23 cellular contexts compared by ENCODE assay signal in the genomic region with DNA sequence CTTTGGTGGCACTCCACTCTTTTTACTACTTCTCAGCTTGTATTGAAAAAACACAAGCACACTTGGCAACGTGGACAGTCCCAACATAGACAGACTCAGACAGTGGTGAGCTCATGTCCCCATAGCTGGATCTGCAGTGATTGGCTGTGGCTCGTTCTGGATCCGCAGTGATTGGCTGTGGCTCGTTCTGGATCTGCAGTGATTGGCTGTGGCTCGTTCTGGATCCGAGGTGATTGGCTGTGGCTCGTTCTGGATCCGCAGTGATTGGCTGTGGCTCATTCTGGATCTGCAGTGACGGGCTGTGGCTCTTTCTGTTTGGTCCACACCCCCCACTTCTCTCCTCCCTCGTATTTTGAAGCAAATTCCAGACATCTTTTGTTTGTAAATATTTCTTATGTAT. TPM values are rescaled to one million over a fixed set of nuclear protein-coding genes. Genes with fewer than 3 reads are reported as not detected.
DNase-seq lines count a peak whose midpoint lies in the region; ATAC-seq and TF ChIP-seq lines count a peak whose summit lies in the region.
"Had no signal": no experiment of that assay in that cellular context is flagged by ENCODE, and none has a peak within 500 bp of the region (broad histone marks: within the 10 kb centered on the region; RNA-seq: fewer than 3 reads in every experiment).

No MANE protein-coding gene starts in this region.

- no peak for ATAC-seq in GM21619 (IDR thresholded peaks at IDR 0.05; ENCODE audit: unreplicated experiment)
- ATAC-seq in GM21390 (IDR thresholded peaks at IDR 0.05; ENCODE audit: unreplicated experiment): no peak
- ATAC-seq: GM23338, Right ventricle myocardium inferior had no signal

- no peak overlapping the region for H3K4me3 Mint-ChIP-seq in neural progenitor cell
- H3K4me3 Mint-ChIP-seq: dendritic cell treated with granulocyte-macrophage colony-stimulating factor and Interleukin-4, amounts not matched to agents 40 ng/mL and 50 ng/mL, for 4 days; GM23338 had no signal

- peaks cover 5% of the 10 kb centered on the region for H3K9me3 Mint-ChIP-seq in neural progenitor cell
- H3K9me3 Mint-ChIP-seq: dendritic cell treated with granulocyte-macrophage colony-stimulating factor and Interleukin-4, amounts not matched to agents 40 ng/mL and 50 ng/mL, for 4 days had no signal

- H3K27me3 ChIP-seq in neural progenitor cell: no peaks in the 10 kb centered on the region
- H3K27me3 ChIP-seq: hepatocyte, spleen had no signal

- H4K20me1 ChIP-seq in neural progenitor cell (ENCODE audit: low read depth): peaks cover 5% of the 10 kb centered on the region

- H3K4me2 ChIP-seq in neural progenitor cell: no peak overlapping the region
- H3K4me2 ChIP-seq: GM23338, hepatocyte had no signal

- no peak for TF ChIP-seq CTCF in fibroblast of mammary gland (conservative IDR thresholded peaks at IDR 0.05; ENCODE audit: control insufficient read depth, insufficient read depth, low read depth, low read length)
- TF ChIP-seq CTCF in neural progenitor cell (IDR thresholded peaks at IDR 0.05): no peak

- no peaks in the 10 kb centered on the region for H3F3A ChIP-seq in neural progenitor cell (ENCODE audit: low read depth)

- no peak overlapping the region for H3K27ac Mint-ChIP-seq in neural progenitor cell
- H3K27ac Mint-ChIP-seq: dendritic cell treated with granulocyte-macrophage colony-stimulating factor and Interleukin-4, amounts not matched to agents 40 ng/mL and 50 ng/mL, for 4 days; GM23338 had no signal

- no peak overlapping the region for H3K4me3 ChIP-seq in fibroblast of mammary gland (ENCODE audit: control insufficient read depth, low read depth, low read length)
- H3K4me3 ChIP-seq in neural progenitor cell: no peak overlapping the region
- H3K4me3 ChIP-seq: GM23338, hepatocyte, spleen had no signal

- DNase-seq in stimulated activated CD4-positive, alpha-beta T cell treated with anti-CD3 and anti-CD28 coated beads, Interleukin-15, amount 100 ng/mL, for 24 hours: peak; percentile 7
- DNase-seq in stimulated activated CD4-positive, alpha-beta T cell treated with anti-CD3 and anti-CD28 coated beads, Interleukin-2, amount 100 ng/mL, for 24 hours: no peak
- DNase-seq in SK-MEL-5 (ENCODE audit: low read depth, low spot score) (peak; percentile 23), fibroblast of mammary gland (ENCODE audit: low read depth) (peak; percentile 12), D341Med (ENCODE audit: low spot score) (no peak), neural progenitor cell (ENCODE audit: low spot score) (no peak)
- DNase-seq: ACHN; activated CD4-positive, alpha-beta T cell treated with anti-CD3 and anti-CD28 coated beads for 4 hours; amniotic stem cell; C1 segment of cervical spinal cord; foreskin fibroblast; GF-D8; NCI-H1417; NCI-H524; spleen had no signal

- no peaks in the 10 kb centered on the region for H3K27me3 Mint-ChIP-seq in neural progenitor cell (ENCODE audit: insufficient read depth, low read depth)
- H3K27me3 Mint-ChIP-seq: dendritic cell treated with granulocyte-macrophage colony-stimulating factor and Interleukin-4, amounts not matched to agents 40 ng/mL and 50 ng/mL, for 4 days had no signal

- peaks cover 32% of the 10 kb centered on the region for H3K36me3 Mint-ChIP-seq in neural progenitor cell

- no peak overlapping the region for H3K9ac ChIP-seq in neural progenitor cell

- no peak overlapping the region for H3K27ac ChIP-seq in neural progenitor cell
- H3K27ac ChIP-seq: hepatocyte, spleen had no signal

- in situ Hi-C loops in SK-MEL-5 (cut with HindIII; ENCODE audit: low pct_unique_long_range_greater_than_20kb, low sequenced_read_pairs): no loop called here

- peaks cover 6% of the 10 kb centered on the region for H3K36me3 ChIP-seq in neural progenitor cell

- no peaks in the 10 kb centered on the region for H3K4me1 ChIP-seq in neural progenitor cell

- H3K4me1 Mint-ChIP-seq in neural progenitor cell: no peaks in the 10 kb centered on the region

- no peak overlapping the region for H2AFZ ChIP-seq in neural progenitor cell (replicated peaks)
- H2AFZ ChIP-seq: GM23338, hepatocyte had no signal

- no peaks in the 10 kb centered on the region for H3K9me3 ChIP-seq in neural progenitor cell (ENCODE audit: low read depth)

- H3K79me2 ChIP-seq in neural progenitor cell (ENCODE audit: low read depth): no peaks in the 10 kb centered on the region

RNA-seq across cellular contexts. Expression of a gene that starts 28.0 kb away (rescaled TPM):
- total RNA-seq in SK-MEL-5 (2014; rRNA removed; shearing (Covaris generic)): 23.5 and 24.0 TPM in 2 replicates
- 21.0 and 22.7 TPM in 2 replicates for polyA plus RNA-seq in SK-MEL-5 (2015; cell fraction: cytosol; rRNA removed)
- 51.1 and 59.0 TPM in 2 replicates for polyA plus RNA-seq in SK-MEL-5 (2015; cell fraction: nucleus; rRNA removed)
- 28.4 and 35.7 TPM in 2 replicates for total RNA-seq in neural progenitor cell (ENCODE audit: low replicate concordance)

RNA-seq across cellular contexts. Expression of a gene that starts 36.5 kb away (rescaled TPM):
- total RNA-seq in SK-MEL-5 (2014; rRNA removed; shearing (Covaris generic)): 173 and 200 TPM in 2 replicates
- polyA plus RNA-seq in SK-MEL-5 (2015; cell fraction: cytosol; rRNA removed): 229 and 252 TPM in 2 replicates
- polyA plus RNA-seq in SK-MEL-5 (2015; cell fraction: nucleus; rRNA removed): 83.0 and 101 TPM in 2 replicates
- total RNA-seq in neural progenitor cell (ENCODE audit: low replicate concordance): 52.3 and 96.3 TPM in 2 replicates

RNA-seq across cellular contexts. Expression of a gene that starts 46.3 kb away (rescaled TPM):
- not detected in 2 replicates for total RNA-seq in SK-MEL-5 (2014; rRNA removed; shearing (Covaris generic))
- not detected in 2 replicates for polyA plus RNA-seq in SK-MEL-5 (2015; cell fraction: cytosol; rRNA removed)
- not detected in 2 replicates for polyA plus RNA-seq in SK-MEL-5 (2015; cell fraction: nucleus; rRNA removed)
- 0.09 and 1.7 TPM in 2 replicates for total RNA-seq in neural progenitor cell (ENCODE audit: low replicate concordance)
- total RNA-seq: endothelial cell of umbilical vein, hepatocyte, lower leg skin, Right ventricle myocardium inferior, spleen had no signal
- polyA plus RNA-seq: endothelial cell of umbilical vein, hepatocyte, spleen had no signal

Comparison
In these comparisons a context has a peak if more than half of its experiments do, and no peak if none do; other contexts are left out.
1. DNase-seq: peak in stimulated activated CD4-positive, alpha-beta T cell treated with anti-CD3 and anti-CD28 coated beads, Interleukin-15, amount 100 ng/mL, for 24 hours (single experiment), SK-MEL-5 (single experiment) and fibroblast of mammary gland (single experiment); none in stimulated activated CD4-positive, alpha-beta T cell treated with anti-CD3 and anti-CD28 coated beads, Interleukin-2, amount 100 ng/mL, for 24 hours (0 of 2), D341Med (single experiment) and neural progenitor cell (single experiment).